20 cellular contexts compared by ENCODE assay signal in genomic region chr5:88671408-88671807, GRCh38.
A peak's percentile ranks its signal among the peaks of the same experiment; 100 is the strongest.
DNase-seq lines count a peak whose midpoint lies in the region; ATAC-seq, FAIRE-seq and TF ChIP-seq lines count a peak whose summit lies in the region.
"Had no signal": no experiment of that assay in that cellular context is flagged by ENCODE, and none has a peak within 500 bp of the region (broad histone marks: within the 10 kb centered on the region; RNA-seq: fewer than 3 reads in every experiment).

No MANE protein-coding gene starts in this region.

- TF ChIP-seq POLR2A in heart left ventricle (IDR thresholded peaks at IDR 0.05): no peak

- no peaks in the 10 kb centered on the region for H3K36me3 Mint-ChIP-seq in astrocyte (ENCODE audit: low read depth, unreplicated experiment)

- H3K27ac ChIP-seq in right cardiac atrium (ENCODE audit: low read length): no peak overlapping the region
- no peak overlapping the region for H3K27ac ChIP-seq in heart left ventricle
- H3K27ac ChIP-seq in astrocyte (ENCODE audit: low read depth, low read length): peak overlapping the region; percentile 93
- no peak overlapping the region for H3K27ac ChIP-seq in effector memory CD4-positive, alpha-beta T cell (ENCODE audit: insufficient read depth, low read length, poor library complexity, severe bottlenecking)
- H3K27ac ChIP-seq: left lung, ovary had no signal

- H2AFZ ChIP-seq in astrocyte (ENCODE audit: low read depth, low read length): peak overlapping the region; percentile 63

- H3K4me2 ChIP-seq in astrocyte (ENCODE audit: low read length): peak overlapping the region; percentile 91

- WGBS in right cardiac atrium: 21% methylated on average over 3 of the region's 3 CpGs
- WGBS in heart left ventricle, 4 donors: 7 to 9% (median 8%) methylated on average over 3 of the region's 3 CpGs

- ATAC-seq in right cardiac atrium (no peak), heart left ventricle (no peak)
- ATAC-seq: activated naive CD4-positive, alpha-beta T cell treated with anti-CD3 and anti-CD28 coated beads, Interleukin-2, amount 50 U/mL, for 72 hours; esophagus mucosa; left lung; sciatic nerve; stimulated activated naive B cell treated with anti-CD40 and anti-IgM and Interleukin-4, amounts not matched to agents 10 μg/mL and 1 μg/mL and 100 μg/mL, for 72 hours had no signal

- peak overlapping the region; percentile 74 for H3K4me3 Mint-ChIP-seq in astrocyte (ENCODE audit: unreplicated experiment)
- H3K4me3 Mint-ChIP-seq: stimulated activated naive B cell treated with anti-CD40 and anti-IgM and Interleukin-4, amounts not matched to agents 10 μg/mL and 1 μg/mL and 100 μg/mL, for 72 hours had no signal

- H3K9me3 ChIP-seq in right cardiac atrium (ENCODE audit: control insufficient read depth, low read length): no peaks in the 10 kb centered on the region
- no peaks in the 10 kb centered on the region for H3K9me3 ChIP-seq in heart left ventricle
- no peaks in the 10 kb centered on the region for H3K9me3 ChIP-seq in astrocyte (ENCODE audit: insufficient read depth, low read depth, low read length)
- H3K9me3 ChIP-seq in iPS-18c (ENCODE audit: control insufficient read depth, insufficient read depth, low read length): no peaks in the 10 kb centered on the region
- peaks cover 2% of the 10 kb centered on the region for H3K9me3 ChIP-seq in effector memory CD4-positive, alpha-beta T cell (ENCODE audit: control insufficient read depth, low read length)
- H3K9me3 ChIP-seq: left lung had no signal

- H3K4me3 ChIP-seq in right cardiac atrium (ENCODE audit: low read length) (peak overlapping the region; percentile 31), heart left ventricle (no peak overlapping the region), astrocyte (ENCODE audit: insufficient read depth, low read depth, low read length) (peak overlapping the region; percentile 83), iPS-18c (ENCODE audit: insufficient read depth, low read depth, low read length) (peak overlapping the region; percentile 43; the same call in 1 of the 2 replicates)
- no peak overlapping the region for H3K4me3 ChIP-seq in effector memory CD4-positive, alpha-beta T cell (ENCODE audit: insufficient read depth, low read depth, low read length, poor library complexity, severe bottlenecking)
- H3K4me3 ChIP-seq: left lung, ovary had no signal

- peaks cover 23% of the 10 kb centered on the region for H3K4me1 Mint-ChIP-seq in astrocyte (ENCODE audit: low read depth, unreplicated experiment)

- no peak overlapping the region for H3K27ac Mint-ChIP-seq in astrocyte (ENCODE audit: unreplicated experiment)
- H3K27ac Mint-ChIP-seq: activated naive CD4-positive, alpha-beta T cell treated with anti-CD3 and anti-CD28 coated beads, Interleukin-2, amount 50 U/mL, for 72 hours had no signal

- H3K4me1 ChIP-seq in right cardiac atrium (ENCODE audit: control insufficient read depth, insufficient read depth, low read length) (peaks cover 4% of the 10 kb centered on the region), heart left ventricle (peaks cover 0 to 34% (median 20%) of the 10 kb centered on the region in 12 donors), astrocyte (ENCODE audit: insufficient read depth, low read length) (peaks cover 34% of the 10 kb centered on the region)
- H3K4me1 ChIP-seq in effector memory CD4-positive, alpha-beta T cell (ENCODE audit: control insufficient read depth, insufficient read depth, low read length, poor library complexity, severe bottlenecking): peaks cover 25% of the 10 kb centered on the region

- H3K27me3 ChIP-seq in right cardiac atrium (ENCODE audit: control insufficient read depth, insufficient read depth): peaks cover 3% of the 10 kb centered on the region
- peaks cover 61 to 99% (median 97%) of the 10 kb centered on the region in 9 donors for H3K27me3 ChIP-seq in heart left ventricle
- H3K27me3 ChIP-seq in astrocyte (ENCODE audit: insufficient read depth, low read length): peaks cover 5% of the 10 kb centered on the region
- peaks cover 59% of the 10 kb centered on the region for H3K27me3 ChIP-seq in effector memory CD4-positive, alpha-beta T cell (replicated peaks; ENCODE audit: control insufficient read depth, insufficient read depth, low read length, poor library complexity, severe bottlenecking)

- intact Hi-C loops in right cardiac atrium (cut with DNase I): loop anchor here in 1 of 4 donors (5.0 kb wide), 1 partner anchor 794 kb away; no protein-coding TSS in a partner anchor
- intact Hi-C loops in heart left ventricle (cut with DNase I): loop anchor here in 2 of 10 donors (5.0 to 10.0 kb wide), 2 partner anchors 417 to 524 kb away; no protein-coding TSS in a partner anchor

- peaks cover 12% of the 10 kb centered on the region for H4K20me1 ChIP-seq in astrocyte (ENCODE audit: insufficient read depth, low read length)

- no peak for DNase-seq in right cardiac atrium
- no peak for DNase-seq in heart left ventricle
- no peak for DNase-seq in astrocyte (ENCODE audit: low read depth)
- no peak for DNase-seq in SHP77 (lab: John Stamatoyannopoulos, UW)
- no peak for DNase-seq in effector memory CD4-positive, alpha-beta T cell
- DNase-seq in NCI-H2171 (lab: John Stamatoyannopoulos, UW): no peak
- DNase-seq in stimulated activated CD4-positive, alpha-beta T cell treated with anti-CD3 and anti-CD28 coated beads, Interleukin-12 subunit alpha, Interleukin-12 subunit beta, amount 100 ng/mL, for 4 hours: no peak
- DNase-seq: activated CD4-positive, CD25-positive, alpha-beta regulatory T cell; left lung; NCI-H187 treated with DMSO at 0.1 percent for 48 hours; NCI-H226; ovary; stimulated activated naive B cell treated with anti-CD40 and anti-IgM and Interleukin-4, amounts not matched to agents 10 μg/mL and 1 μg/mL and 100 μg/mL, for 72 hours; T-helper 9 cell; trophoblast cell had no signal

- no peak for TF ChIP-seq CTCF in heart left ventricle (IDR thresholded peaks at IDR 0.05)
- TF ChIP-seq CTCF in astrocyte (IDR thresholded peaks at IDR 0.05; ENCODE audit: insufficient read depth, low read depth, low read length): no peak

- no peak for FAIRE-seq in astrocyte (lab: Jason Lieb, UNC)
- FAIRE-seq: bronchial epithelial cell had no signal

- peak overlapping the region; percentile 91 for H3K9ac ChIP-seq in astrocyte (ENCODE audit: low read length)

- H3K27me3 Mint-ChIP-seq in astrocyte (ENCODE audit: low read depth, unreplicated experiment): peaks cover 73% of the 10 kb centered on the region

- peaks cover 88% of the 10 kb centered on the region for H3K79me2 ChIP-seq in astrocyte (ENCODE audit: insufficient read depth, low read length)

- no peaks in the 10 kb centered on the region for H3K9me3 Mint-ChIP-seq in astrocyte (ENCODE audit: unreplicated experiment)

- H3K36me3 ChIP-seq in heart left ventricle (no peaks in the 10 kb centered on the region), astrocyte (ENCODE audit: insufficient read depth, low read length) (peaks cover 2% of the 10 kb centered on the region)
- H3K36me3 ChIP-seq in effector memory CD4-positive, alpha-beta T cell (ENCODE audit: control insufficient read depth, insufficient read depth, low read length): no peaks in the 10 kb centered on the region
- H3K36me3 ChIP-seq: left lung, ovary had no signal

Comparison
In these comparisons a context has a peak if more than half of its experiments do, and no peak if none do; other contexts are left out.
1. H3K4me3 ChIP-seq: peak in right cardiac atrium (single experiment), astrocyte (single experiment) and iPS-18c (single experiment); none in heart left ventricle (0 of 12) and effector memory CD4-positive, alpha-beta T cell (single experiment).